Comparison of ENCODE assay signal across 8 cellular contexts in the genomic region with DNA sequence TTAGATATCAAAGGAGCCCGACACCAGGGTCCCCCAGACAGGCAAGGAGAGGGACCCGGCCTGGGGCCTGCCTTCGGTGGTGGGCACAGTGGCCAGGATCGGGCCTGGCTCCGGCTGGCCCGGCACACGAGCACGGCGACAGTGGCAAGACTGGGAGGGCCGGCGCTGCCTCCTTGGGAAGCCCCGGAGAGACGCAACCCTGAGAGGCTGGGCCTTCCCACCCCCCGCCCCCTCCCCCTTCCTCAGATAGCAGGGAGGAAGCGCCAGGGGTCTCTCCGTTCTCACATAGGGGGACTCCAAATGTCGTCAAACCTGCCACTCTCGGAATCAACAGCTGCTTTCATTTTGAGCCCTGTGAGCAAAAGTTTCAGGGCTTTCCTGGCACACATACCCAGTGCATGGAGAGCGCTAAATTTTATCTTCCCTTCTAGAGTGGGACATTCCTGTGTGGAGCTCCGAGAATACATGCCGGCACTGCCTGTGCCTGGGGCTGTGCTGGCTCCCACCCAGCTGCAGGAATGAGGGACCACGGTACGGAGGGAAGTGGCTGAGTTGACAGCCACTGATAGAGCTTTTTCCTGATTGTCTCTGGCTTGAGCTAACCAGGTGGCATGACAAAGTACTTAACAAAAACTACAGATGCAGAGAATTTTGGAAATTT.
A peak's percentile ranks its signal among the peaks of the same experiment; 100 is the strongest.
DNase-seq lines count a peak whose midpoint lies in the region; ATAC-seq and TF ChIP-seq lines count a peak whose summit lies in the region.

No MANE protein-coding gene starts in this region.

- H3K9ac ChIP-seq in endocrine pancreas (ENCODE audit: control insufficient read depth, insufficient read depth, low read length): peak overlapping the region; percentile 65

- WGBS in upper lobe of left lung, 2 donors: 1 to 2% methylated on average over 6 to 19 of the region's 23 CpGs

- H3K4me3 Mint-ChIP-seq in T-helper 2 cell treated with Interferon-gamma antibody and Interleukin-4, amounts not matched to agents 5 μg/mL and 100 μg/mL, for 36 hours: peak overlapping the region; percentile 84

- no peaks in the 10 kb centered on the region for H3K27me3 ChIP-seq in endocrine pancreas (ENCODE audit: control insufficient read depth, insufficient read depth, low read length)
- no peaks in the 10 kb centered on the region for H3K27me3 ChIP-seq in mononuclear cell (ENCODE audit: insufficient read depth, low read length)
- H3K27me3 ChIP-seq in upper lobe of left lung: no peaks in the 10 kb centered on the region

- no peaks in the 10 kb centered on the region for H3K9me3 ChIP-seq in endocrine pancreas (ENCODE audit: control insufficient read depth, low read length)
- no peaks in the 10 kb centered on the region for H3K9me3 ChIP-seq in mononuclear cell (ENCODE audit: low read depth, low read length)
- no peaks in the 10 kb centered on the region for H3K9me3 ChIP-seq in upper lobe of left lung

- H3K4me1 Mint-ChIP-seq in T-helper 2 cell treated with Interferon-gamma antibody and Interleukin-4, amounts not matched to agents 5 μg/mL and 100 μg/mL, for 36 hours (ENCODE audit: low read depth): peaks cover 45% of the 10 kb centered on the region

- no peak for TF ChIP-seq CTCF in upper lobe of left lung (IDR thresholded peaks at IDR 0.05)

- DNase-seq in stimulated activated CD4-positive, alpha-beta T cell treated with anti-CD3 and anti-CD28 coated beads, Interleukin-1b, Interleukin-23, amount 100 ng/mL, for 48 hours: peak; percentile 49
- no peak for DNase-seq in stimulated activated CD4-positive, alpha-beta T cell treated with anti-CD3 and anti-CD28 coated beads, Interleukin-12 subunit alpha, Interleukin-12 subunit beta, amount 100 ng/mL, for 4 hours
- DNase-seq in T-helper 2 cell treated with Interferon-gamma antibody and Interleukin-4, amounts not matched to agents 5 μg/mL and 100 μg/mL, for 36 hours (ENCODE audit: low spot score): no peak
- DNase-seq in upper lobe of left lung (peak in 1 of 2 donors; percentile 57), COR-L47 (lab: John Stamatoyannopoulos, UW) (no peak)

- no peaks in the 10 kb centered on the region for H3K36me3 ChIP-seq in endocrine pancreas (ENCODE audit: control insufficient read depth, insufficient read depth, low read length)
- no peaks in the 10 kb centered on the region for H3K36me3 ChIP-seq in upper lobe of left lung

- H3K36me3 Mint-ChIP-seq in T-helper 2 cell treated with Interferon-gamma antibody and Interleukin-4, amounts not matched to agents 5 μg/mL and 100 μg/mL, for 36 hours (ENCODE audit: low read depth): peaks cover 38% of the 10 kb centered on the region

- peak; percentile 30 for ATAC-seq in HG02981 (IDR thresholded peaks at IDR 0.05; ENCODE audit: unreplicated experiment)
- ATAC-seq in upper lobe of left lung (ENCODE audit: low FRiP score in 2 of 2): peak; percentile 62 to 64

- H3K4me3 ChIP-seq in endocrine pancreas (ENCODE audit: control insufficient read depth, insufficient read depth, low read length) (peak overlapping the region; percentile 67), mononuclear cell (ENCODE audit: low read length) (peak overlapping the region; percentile 62), upper lobe of left lung (peak overlapping the region; percentile 58 to 84 (median 68))

- no peaks in the 10 kb centered on the region for H3K4me1 ChIP-seq in endocrine pancreas (ENCODE audit: control insufficient read depth, insufficient read depth, low read length)
- peaks cover 58% of the 10 kb centered on the region for H3K4me1 ChIP-seq in mononuclear cell (ENCODE audit: insufficient read depth, low read length)
- H3K4me1 ChIP-seq in upper lobe of left lung: peaks cover 5 to 10% (median 7%) of the 10 kb centered on the region in 4 donors

- peak overlapping the region; percentile 64 for H3K27ac Mint-ChIP-seq in T-helper 2 cell treated with Interferon-gamma antibody and Interleukin-4, amounts not matched to agents 5 μg/mL and 100 μg/mL, for 36 hours

- no peaks in the 10 kb centered on the region for H3K27me3 Mint-ChIP-seq in T-helper 2 cell treated with Interferon-gamma antibody and Interleukin-4, amounts not matched to agents 5 μg/mL and 100 μg/mL, for 36 hours (ENCODE audit: low read depth)

- TF ChIP-seq EP300 in upper lobe of left lung (IDR thresholded peaks at IDR 0.05): no peak

- TF ChIP-seq POLR2A in upper lobe of left lung (IDR thresholded peaks at IDR 0.05): no peak

- H3K27ac ChIP-seq in upper lobe of left lung: peak overlapping the region; percentile 72 to 87 (median 86)

- no peaks in the 10 kb centered on the region for H3K9me3 Mint-ChIP-seq in T-helper 2 cell treated with Interferon-gamma antibody and Interleukin-4, amounts not matched to agents 5 μg/mL and 100 μg/mL, for 36 hours
